ENCODE assay signal across 1 cellular context in the genomic region with DNA sequence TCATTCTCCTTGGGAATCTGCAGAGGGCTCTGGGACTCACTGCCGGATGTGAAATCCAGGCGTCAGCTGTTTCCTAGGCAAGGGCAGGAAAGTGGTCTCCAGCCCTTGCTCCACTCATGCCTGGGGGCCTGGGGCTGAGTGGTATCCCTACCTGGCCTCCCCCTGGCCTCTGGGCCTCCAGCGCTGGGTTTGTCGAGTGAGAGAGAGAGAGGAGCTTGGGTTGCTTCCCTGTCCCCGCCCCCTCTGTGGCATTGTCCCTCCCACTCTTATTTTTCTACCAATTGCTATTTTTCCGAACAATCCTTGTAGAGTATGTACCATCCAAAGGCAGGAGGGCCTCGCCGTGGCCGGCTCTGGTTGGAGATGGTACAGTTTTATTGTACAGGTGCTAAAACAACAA.
TF ChIP-seq lines count a peak whose summit lies in the region.

No MANE protein-coding gene starts in this region.

TF ChIP-seq in WTC11, 78 proteins besides CTCF, POLR2A, EP300 and RAD21 (continued from another document):
- TF ChIP-seq ZNF532 (CRISPR knock-in tag; IDR thresholded peaks at IDR 0.05; ENCODE audit: borderline replicate concordance) (no peak), ZNF263 (CRISPR knock-in tag; IDR thresholded peaks at IDR 0.05; ENCODE audit: low read depth) (no peak), ZNF232 (CRISPR knock-in tag; IDR thresholded peaks at IDR 0.05) (no peak), NR3C1 (CRISPR knock-in tag; conservative IDR thresholded peaks at IDR 0.05; ENCODE audit: low read depth) (no peak), ZBTB21 (CRISPR knock-in tag; IDR thresholded peaks at IDR 0.05; ENCODE audit: borderline replicate concordance) (no peak), KAT7 (CRISPR knock-in tag; IDR thresholded peaks at IDR 0.05; ENCODE audit: borderline replicate concordance) (no peak)
- TF ChIP-seq, protein P1, sequence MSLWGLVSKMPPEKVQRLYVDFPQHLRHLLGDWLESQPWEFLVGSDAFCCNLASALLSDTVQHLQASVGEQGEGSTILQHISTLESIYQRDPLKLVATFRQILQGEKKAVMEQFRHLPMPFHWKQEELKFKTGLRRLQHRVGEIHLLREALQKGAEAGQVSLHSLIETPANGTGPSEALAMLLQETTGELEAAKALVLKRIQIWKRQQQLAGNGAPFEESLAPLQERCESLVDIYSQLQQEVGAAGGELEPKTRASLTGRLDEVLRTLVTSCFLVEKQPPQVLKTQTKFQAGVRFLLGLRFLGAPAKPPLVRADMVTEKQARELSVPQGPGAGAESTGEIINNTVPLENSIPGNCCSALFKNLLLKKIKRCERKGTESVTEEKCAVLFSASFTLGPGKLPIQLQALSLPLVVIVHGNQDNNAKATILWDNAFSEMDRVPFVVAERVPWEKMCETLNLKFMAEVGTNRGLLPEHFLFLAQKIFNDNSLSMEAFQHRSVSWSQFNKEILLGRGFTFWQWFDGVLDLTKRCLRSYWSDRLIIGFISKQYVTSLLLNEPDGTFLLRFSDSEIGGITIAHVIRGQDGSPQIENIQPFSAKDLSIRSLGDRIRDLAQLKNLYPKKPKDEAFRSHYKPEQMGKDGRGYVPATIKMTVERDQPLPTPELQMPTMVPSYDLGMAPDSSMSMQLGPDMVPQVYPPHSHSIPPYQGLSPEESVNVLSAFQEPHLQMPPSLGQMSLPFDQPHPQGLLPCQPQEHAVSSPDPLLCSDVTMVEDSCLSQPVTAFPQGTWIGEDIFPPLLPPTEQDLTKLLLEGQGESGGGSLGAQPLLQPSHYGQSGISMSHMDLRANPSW (CRISPR knock-in tag; conservative IDR thresholded peaks at IDR 0.05; ENCODE audit: low read depth), result no peak
